In genomic region chr2:173307287-173307686, GRCh38 we compare ENCODE assay signal across 11 cellular contexts. TPM values are rescaled to one million over a fixed set of nuclear protein-coding genes. Genes with fewer than 3 reads are reported as not detected.
A peak's percentile ranks its signal among the peaks of the same experiment; 100 is the strongest.
DNase-seq lines count a peak whose midpoint lies in the region; ATAC-seq lines count a peak whose summit lies in the region.
"Had no signal": no experiment of that assay in that cellular context is flagged by ENCODE, and none has a peak within 500 bp of the region (broad histone marks: within the 10 kb centered on the region; RNA-seq: fewer than 3 reads in every experiment).

No MANE protein-coding gene starts in this region.

- H3K27ac Mint-ChIP-seq in activated T-helper 17 cell treated with anti-CD3 and anti-CD28 coated beads, Interleukin-2, amount 50 U/mL, for 72 hours: no peak overlapping the region
- H3K27ac Mint-ChIP-seq: activated CD4-positive, alpha-beta memory T cell treated with anti-CD3 and anti-CD28 coated beads for 36 hours had no signal

- ATAC-seq in GM18907 (IDR thresholded peaks at IDR 0.05; ENCODE audit: unreplicated experiment) (peak; percentile 54), HG02884 (IDR thresholded peaks at IDR 0.05; ENCODE audit: unreplicated experiment) (peak; percentile 59), GM18909 (IDR thresholded peaks at IDR 0.05; ENCODE audit: poor library complexity, unreplicated experiment) (no peak)
- peak; percentile 39 for ATAC-seq in activated T-helper 17 cell treated with anti-CD3 and anti-CD28 coated beads, Interleukin-2, amount 50 U/mL, for 72 hours (replicated peaks)

- no peaks in the 10 kb centered on the region for H3K9me3 Mint-ChIP-seq in activated T-helper 17 cell treated with anti-CD3 and anti-CD28 coated beads, Interleukin-2, amount 50 U/mL, for 72 hours
- H3K9me3 Mint-ChIP-seq: activated CD4-positive, alpha-beta memory T cell treated with anti-CD3 and anti-CD28 coated beads for 36 hours had no signal

- DNase-seq in Ammon's horn (ENCODE audit: low spot score): peak; percentile 26
- no peak for DNase-seq in epidermal melanocyte (ENCODE audit: insufficient read length, low spot score)
- DNase-seq in GDM1 (lab: John Stamatoyannopoulos, UW): no peak
- DNase-seq in cerebellar cortex (ENCODE audit: low spot score): no peak
- DNase-seq: activated CD4-positive, alpha-beta memory T cell treated with anti-CD3 and anti-CD28 coated beads for 36 hours; NCI-H510A treated with DMSO at 0.1 percent for 48 hours; uterus had no signal

- H3K4me3 Mint-ChIP-seq in activated T-helper 17 cell treated with anti-CD3 and anti-CD28 coated beads, Interleukin-2, amount 50 U/mL, for 72 hours: no peak overlapping the region
- H3K4me3 Mint-ChIP-seq: activated CD4-positive, alpha-beta memory T cell treated with anti-CD3 and anti-CD28 coated beads for 36 hours had no signal

- no peaks in the 10 kb centered on the region for H3K4me1 Mint-ChIP-seq in activated T-helper 17 cell treated with anti-CD3 and anti-CD28 coated beads, Interleukin-2, amount 50 U/mL, for 72 hours

- no peaks in the 10 kb centered on the region for H3K27me3 Mint-ChIP-seq in activated T-helper 17 cell treated with anti-CD3 and anti-CD28 coated beads, Interleukin-2, amount 50 U/mL, for 72 hours

- H3K36me3 Mint-ChIP-seq in activated T-helper 17 cell treated with anti-CD3 and anti-CD28 coated beads, Interleukin-2, amount 50 U/mL, for 72 hours (ENCODE audit: low read depth): no peaks in the 10 kb centered on the region
- H3K36me3 Mint-ChIP-seq: activated CD4-positive, alpha-beta memory T cell treated with anti-CD3 and anti-CD28 coated beads for 36 hours had no signal

RNA-seq across cellular contexts. Expression of gene CDCA7, which starts 47.4 kb away (rescaled TPM):
- 10 to 100 TPM; 15.4 to 53.7 TPM for total RNA-seq in activated T-helper 17 cell treated with anti-CD3 and anti-CD28 coated beads, Interleukin-2, amount 50 U/mL, for 72 hours
